ENCODE assay signal across 14 cellular contexts in the genomic region with DNA sequence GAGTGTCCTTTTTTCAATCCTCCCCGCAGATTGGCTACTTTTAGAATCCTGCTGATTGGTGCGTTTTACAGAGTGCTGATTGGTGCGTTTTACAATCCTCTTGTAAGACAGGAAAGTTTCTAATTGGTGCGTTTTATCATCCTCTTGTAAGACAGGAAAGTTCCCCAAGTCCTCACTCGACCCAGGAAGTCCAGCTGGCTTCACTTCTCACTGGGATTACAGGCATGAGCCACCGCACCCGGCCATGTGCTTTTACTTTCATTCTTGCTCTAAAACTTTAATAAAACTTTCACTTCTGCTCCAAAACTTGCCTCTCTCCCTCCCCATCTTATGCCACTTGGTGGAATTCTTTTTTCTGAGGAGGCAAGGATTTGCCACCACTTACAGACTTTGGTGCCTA. TPM values are rescaled to one million over a fixed set of nuclear protein-coding genes. Genes with fewer than 3 reads are reported as not detected.
DNase-seq lines count a peak whose midpoint lies in the region; ATAC-seq and TF ChIP-seq lines count a peak whose summit lies in the region.
"Had no signal": no experiment of that assay in that cellular context is flagged by ENCODE, and none has a peak within 500 bp of the region (broad histone marks: within the 10 kb centered on the region; RNA-seq: fewer than 3 reads in every experiment).

No MANE protein-coding gene starts in this region.

- TF ChIP-seq CTCF in liver (IDR thresholded peaks at IDR 0.05; ENCODE audit: low read depth, low read length, missing input control), result no peak
- TF ChIP-seq CTCF in type B pancreatic cell (conservative IDR thresholded peaks at IDR 0.05), result no peak
- TF ChIP-seq CTCF in foreskin keratinocyte (conservative IDR thresholded peaks at IDR 0.05), result no peak

- 58% methylated on average over 7 of the region's 7 CpGs for WGBS in liver

- H3K4me3 Mint-ChIP-seq in stimulated activated naive CD8-positive, alpha-beta T cell treated with anti-CD3 and anti-CD28 coated beads, Interleukin-15, Interleukin-2, amounts not matched to agents 100 ng/mL and 50 ng/mL, for 24 hours, result no peak overlapping the region
- H3K4me3 Mint-ChIP-seq in type B pancreatic cell, result peak overlapping the region; percentile 68
- H3K4me3 Mint-ChIP-seq: activated CD8-positive, alpha-beta memory T cell treated with anti-CD3 and anti-CD28 coated beads, Interleukin-2, amount 10 ng/mL, durations not matched to agents 7 days and 5 days; WTC11 had no signal

- H3K36me3 ChIP-seq in liver (ENCODE audit: control insufficient read depth in 4 of 4, insufficient read depth in 3 of 4, low read depth in 1 of 4, low read length in 3 of 4), result no peaks in the 10 kb centered on the region

- H3K27me3 Mint-ChIP-seq in stimulated activated naive CD8-positive, alpha-beta T cell treated with anti-CD3 and anti-CD28 coated beads, Interleukin-15, Interleukin-2, amounts not matched to agents 100 ng/mL and 50 ng/mL, for 24 hours, result no peaks in the 10 kb centered on the region
- peaks cover 19% of the 10 kb centered on the region for H3K27me3 Mint-ChIP-seq in type B pancreatic cell
- H3K27me3 Mint-ChIP-seq: activated CD8-positive, alpha-beta memory T cell treated with anti-CD3 and anti-CD28 coated beads, Interleukin-2, amount 10 ng/mL, durations not matched to agents 7 days and 5 days had no signal

- TF ChIP-seq RAD21 in liver (IDR thresholded peaks at IDR 0.05), result no peak

- H3K4me3 ChIP-seq in liver (ENCODE audit: low read depth in 1 of 3, low read length in 3 of 3), result no peak overlapping the region

- H3K9ac ChIP-seq in liver (ENCODE audit: low read depth in 1 of 2, low read length in 2 of 2), result no peak overlapping the region

- peaks cover 0 to 14% (median 10%) of the 10 kb centered on the region in 4 donors for H3K4me1 ChIP-seq in liver (ENCODE audit: control insufficient read depth in 4 of 4, insufficient read depth in 4 of 4, low read length in 3 of 4)
- no peaks in the 10 kb centered on the region for H3K4me1 ChIP-seq in foreskin keratinocyte

- peaks cover 4% of the 10 kb centered on the region for H3K36me3 Mint-ChIP-seq in stimulated activated naive CD8-positive, alpha-beta T cell treated with anti-CD3 and anti-CD28 coated beads, Interleukin-15, Interleukin-2, amounts not matched to agents 100 ng/mL and 50 ng/mL, for 24 hours (ENCODE audit: low read depth)
- H3K36me3 Mint-ChIP-seq in type B pancreatic cell, result no peaks in the 10 kb centered on the region
- H3K36me3 Mint-ChIP-seq: activated CD8-positive, alpha-beta memory T cell treated with anti-CD3 and anti-CD28 coated beads, Interleukin-2, amount 10 ng/mL, durations not matched to agents 7 days and 5 days; WTC11 had no signal

- no peak for ATAC-seq in stimulated activated naive CD8-positive, alpha-beta T cell treated with anti-CD3 and anti-CD28 coated beads, Interleukin-15, Interleukin-2, amounts not matched to agents 100 U/mL and 50 U/mL, for 24 hours
- no peak for ATAC-seq in foreskin keratinocyte
- no peak for ATAC-seq in GM18907 (IDR thresholded peaks at IDR 0.05; ENCODE audit: unreplicated experiment)
- ATAC-seq: activated CD8-positive, alpha-beta memory T cell treated with anti-CD3 and anti-CD28 coated beads, Interleukin-2, amount 10 ng/mL, durations not matched to agents 7 days and 5 days; WTC11 had no signal

- H3K27ac ChIP-seq in liver (ENCODE audit: low read depth in 1 of 2, low read length in 2 of 2) (no peak overlapping the region), foreskin keratinocyte (no peak overlapping the region)

- no peak for DNase-seq in stimulated activated naive CD8-positive, alpha-beta T cell treated with anti-CD3 and anti-CD28 coated beads, Interleukin-15, Interleukin-2, amounts not matched to agents 100 U/mL and 50 U/mL, for 24 hours
- DNase-seq in OCI-M1 (lab: John Stamatoyannopoulos, UW) (peak; percentile 33), type B pancreatic cell (ENCODE audit: extremely low spot score, unreplicated experiment) (no peak), foreskin keratinocyte (no peak), dermis blood vessel endothelial cell (no peak)
- DNase-seq: activated CD8-positive, alpha-beta memory T cell treated with anti-CD3 and anti-CD28 coated beads, Interleukin-2, amount 10 ng/mL, durations not matched to agents 7 days and 5 days; activated gamma-delta T cell; NCI-H1092 treated with DMSO at 0.1 percent for 48 hours; NCI-H2107; NCI-H69 had no signal

- H3K4me1 Mint-ChIP-seq in stimulated activated naive CD8-positive, alpha-beta T cell treated with anti-CD3 and anti-CD28 coated beads, Interleukin-15, Interleukin-2, amounts not matched to agents 100 ng/mL and 50 ng/mL, for 24 hours (ENCODE audit: low read depth), result peaks cover 30% of the 10 kb centered on the region
- no peaks in the 10 kb centered on the region for H3K4me1 Mint-ChIP-seq in type B pancreatic cell (ENCODE audit: unreplicated experiment)

- peak overlapping the region; percentile 16 for H3K27ac Mint-ChIP-seq in stimulated activated naive CD8-positive, alpha-beta T cell treated with anti-CD3 and anti-CD28 coated beads, Interleukin-15, Interleukin-2, amounts not matched to agents 100 ng/mL and 50 ng/mL, for 24 hours
- H3K27ac Mint-ChIP-seq in type B pancreatic cell, result no peak overlapping the region
- H3K27ac Mint-ChIP-seq: activated CD8-positive, alpha-beta memory T cell treated with anti-CD3 and anti-CD28 coated beads, Interleukin-2, amount 10 ng/mL, durations not matched to agents 7 days and 5 days; WTC11 had no signal

- no peaks in the 10 kb centered on the region for H3K9me3 Mint-ChIP-seq in stimulated activated naive CD8-positive, alpha-beta T cell treated with anti-CD3 and anti-CD28 coated beads, Interleukin-15, Interleukin-2, amounts not matched to agents 100 ng/mL and 50 ng/mL, for 24 hours
- H3K9me3 Mint-ChIP-seq in type B pancreatic cell, result peaks cover 4% of the 10 kb centered on the region

- no peaks in the 10 kb centered on the region for H3K9me3 ChIP-seq in liver (ENCODE audit: control insufficient read depth in 4 of 4, low read length in 3 of 4)

- no peaks in the 10 kb centered on the region for H3K27me3 ChIP-seq in liver (ENCODE audit: control insufficient read depth in 4 of 4, insufficient read depth in 4 of 4, low read length in 3 of 4)
- no peaks in the 10 kb centered on the region for H3K27me3 ChIP-seq in foreskin keratinocyte

TF ChIP-seq in liver, 16 proteins besides CTCF, POLR2A, EP300 and RAD21:
- TF ChIP-seq, protein P1, sequence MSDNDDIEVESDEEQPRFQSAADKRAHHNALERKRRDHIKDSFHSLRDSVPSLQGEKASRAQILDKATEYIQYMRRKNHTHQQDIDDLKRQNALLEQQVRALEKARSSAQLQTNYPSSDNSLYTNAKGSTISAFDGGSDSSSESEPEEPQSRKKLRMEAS (IDR thresholded peaks at IDR 0.05), result peak; percentile 39
- TF ChIP-seq GABPA (IDR thresholded peaks at IDR 0.05 in 1 of 2, conservative IDR thresholded peaks at IDR 0.05 in 1 of 2), result no peak
TF ChIP-seq in liver: peak in this region for 1.

RNA-seq across cellular contexts. Expression of a gene that starts 17.0 kb away (rescaled TPM):
- total RNA-seq in liver (10 to 100 TPM; 36.1 to 37.9 TPM), type B pancreatic cell (ENCODE audit: low replicate concordance) (41.3 and 42.4 TPM in 2 replicates), foreskin keratinocyte (39.5 and 39.7 TPM in 2 replicates), dermis blood vessel endothelial cell (46.5 and 62.3 TPM in 2 replicates)
- polyA plus RNA-seq in liver (10 to 100 TPM in 1 of 2 donors, 1 to 10 TPM in 1; 9.7 to 12.0 TPM), foreskin keratinocyte (15.0 and 17.3 TPM in 2 replicates)
